ENCODE assay signal across 2 cellular contexts in the genomic region with DNA sequence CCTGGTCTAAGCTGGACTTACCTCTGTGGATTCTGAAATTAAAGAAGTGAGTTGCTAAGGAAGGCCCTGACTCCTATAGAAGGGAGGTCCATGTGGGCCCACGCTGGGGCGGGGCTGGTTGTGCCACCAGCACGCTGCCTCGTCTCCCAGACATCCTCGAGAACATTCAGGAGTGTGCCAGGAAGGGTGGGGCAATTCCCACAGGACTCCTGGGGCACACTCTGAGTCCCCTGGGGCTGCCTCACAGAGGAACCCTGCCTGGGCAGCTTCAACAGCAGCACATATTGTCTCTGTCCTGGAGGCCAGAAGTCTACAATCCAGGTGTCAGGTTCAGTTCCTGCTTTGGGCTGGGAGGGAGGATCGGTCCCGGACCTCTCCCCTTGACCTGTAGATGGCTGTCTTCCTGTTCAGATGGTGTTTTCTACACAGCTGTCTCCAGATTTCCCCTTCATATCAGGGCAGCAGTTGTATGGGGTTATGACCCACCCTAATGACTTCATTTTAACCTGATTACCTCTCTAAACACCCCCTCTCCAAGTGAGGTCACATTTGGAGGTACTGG.
A peak's percentile ranks its signal among the peaks of the same experiment; 100 is the strongest.
TF ChIP-seq lines count a peak whose summit lies in the region.

No MANE protein-coding gene starts in this region.

TF ChIP-seq in HEK293, 187 proteins besides CTCF, POLR2A, EP300 and RAD21:
- 0 out of 2 replicates have a peak, but pooled peaks have one; percentile 17 for TF ChIP-seq GLIS1 (tag by site-specific recombination; IDR thresholded peaks at IDR 0.05)
- TF ChIP-seq, protein P1, sequence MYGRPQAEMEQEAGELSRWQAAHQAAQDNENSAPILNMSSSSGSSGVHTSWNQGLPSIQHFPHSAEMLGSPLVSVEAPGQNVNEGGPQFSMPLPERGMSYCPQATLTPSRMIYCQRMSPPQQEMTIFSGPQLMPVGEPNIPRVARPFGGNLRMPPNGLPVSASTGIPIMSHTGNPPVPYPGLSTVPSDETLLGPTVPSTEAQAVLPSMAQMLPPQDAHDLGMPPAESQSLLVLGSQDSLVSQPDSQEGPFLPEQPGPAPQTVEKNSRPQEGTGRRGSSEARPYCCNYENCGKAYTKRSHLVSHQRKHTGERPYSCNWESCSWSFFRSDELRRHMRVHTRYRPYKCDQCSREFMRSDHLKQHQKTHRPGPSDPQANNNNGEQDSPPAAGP (tag by site-specific recombination; IDR thresholded peaks at IDR 0.05): 0 out of 2 replicates have a peak, but pooled peaks have one; percentile 18
- no peak for TF ChIP-seq ZNF2 (tag by site-specific recombination; IDR thresholded peaks at IDR 0.05)
- 0 out of 2 replicates have a peak, but pooled peaks have one; percentile 15 for TF ChIP-seq ZIC2 (tag by site-specific recombination; IDR thresholded peaks at IDR 0.05)
- TF ChIP-seq, protein P2, sequence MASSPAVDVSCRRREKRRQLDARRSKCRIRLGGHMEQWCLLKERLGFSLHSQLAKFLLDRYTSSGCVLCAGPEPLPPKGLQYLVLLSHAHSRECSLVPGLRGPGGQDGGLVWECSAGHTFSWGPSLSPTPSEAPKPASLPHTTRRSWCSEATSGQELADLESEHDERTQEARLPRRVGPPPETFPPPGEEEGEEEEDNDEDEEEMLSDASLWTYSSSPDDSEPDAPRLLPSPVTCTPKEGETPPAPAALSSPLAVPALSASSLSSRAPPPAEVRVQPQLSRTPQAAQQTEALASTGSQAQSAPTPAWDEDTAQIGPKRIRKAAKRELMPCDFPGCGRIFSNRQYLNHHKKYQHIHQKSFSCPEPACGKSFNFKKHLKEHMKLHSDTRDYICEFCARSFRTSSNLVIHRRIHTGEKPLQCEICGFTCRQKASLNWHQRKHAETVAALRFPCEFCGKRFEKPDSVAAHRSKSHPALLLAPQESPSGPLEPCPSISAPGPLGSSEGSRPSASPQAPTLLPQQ (tag by site-specific recombination; IDR thresholded peaks at IDR 0.05): 0 out of 2 replicates have a peak, but pooled peaks have one; percentile 38
- no peak for TF ChIP-seq ZNF239 (tag by site-specific recombination; IDR thresholded peaks at IDR 0.05)

TF ChIP-seq in GM12878, 131 proteins besides CTCF, POLR2A, EP300 and RAD21:
- TF ChIP-seq NRF1 (conservative IDR thresholded peaks at IDR 0.05; ENCODE audit: low read depth, low read length) (no peak), SIN3A (IDR thresholded peaks at IDR 0.05; ENCODE audit: low read depth, low read length) (no peak), SMARCA5 (IDR thresholded peaks at IDR 0.05) (no peak), YBX1 (IDR thresholded peaks at IDR 0.05) (no peak)
- TF ChIP-seq, protein P3, sequence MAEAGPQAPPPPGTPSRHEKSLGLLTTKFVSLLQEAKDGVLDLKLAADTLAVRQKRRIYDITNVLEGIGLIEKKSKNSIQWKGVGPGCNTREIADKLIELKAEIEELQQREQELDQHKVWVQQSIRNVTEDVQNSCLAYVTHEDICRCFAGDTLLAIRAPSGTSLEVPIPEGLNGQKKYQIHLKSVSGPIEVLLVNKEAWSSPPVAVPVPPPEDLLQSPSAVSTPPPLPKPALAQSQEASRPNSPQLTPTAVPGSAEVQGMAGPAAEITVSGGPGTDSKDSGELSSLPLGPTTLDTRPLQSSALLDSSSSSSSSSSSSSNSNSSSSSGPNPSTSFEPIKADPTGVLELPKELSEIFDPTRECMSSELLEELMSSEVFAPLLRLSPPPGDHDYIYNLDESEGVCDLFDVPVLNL (IDR thresholded peaks at IDR 0.05; ENCODE audit: low read depth, low read length): no peak
- TF ChIP-seq, protein P4, sequence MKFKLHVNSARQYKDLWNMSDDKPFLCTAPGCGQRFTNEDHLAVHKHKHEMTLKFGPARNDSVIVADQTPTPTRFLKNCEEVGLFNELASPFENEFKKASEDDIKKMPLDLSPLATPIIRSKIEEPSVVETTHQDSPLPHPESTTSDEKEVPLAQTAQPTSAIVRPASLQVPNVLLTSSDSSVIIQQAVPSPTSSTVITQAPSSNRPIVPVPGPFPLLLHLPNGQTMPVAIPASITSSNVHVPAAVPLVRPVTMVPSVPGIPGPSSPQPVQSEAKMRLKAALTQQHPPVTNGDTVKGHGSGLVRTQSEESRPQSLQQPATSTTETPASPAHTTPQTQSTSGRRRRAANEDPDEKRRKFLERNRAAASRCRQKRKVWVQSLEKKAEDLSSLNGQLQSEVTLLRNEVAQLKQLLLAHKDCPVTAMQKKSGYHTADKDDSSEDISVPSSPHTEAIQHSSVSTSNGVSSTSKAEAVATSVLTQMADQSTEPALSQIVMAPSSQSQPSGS (IDR thresholded peaks at IDR 0.05; ENCODE audit: low read length): no peak
